In the genomic region with DNA sequence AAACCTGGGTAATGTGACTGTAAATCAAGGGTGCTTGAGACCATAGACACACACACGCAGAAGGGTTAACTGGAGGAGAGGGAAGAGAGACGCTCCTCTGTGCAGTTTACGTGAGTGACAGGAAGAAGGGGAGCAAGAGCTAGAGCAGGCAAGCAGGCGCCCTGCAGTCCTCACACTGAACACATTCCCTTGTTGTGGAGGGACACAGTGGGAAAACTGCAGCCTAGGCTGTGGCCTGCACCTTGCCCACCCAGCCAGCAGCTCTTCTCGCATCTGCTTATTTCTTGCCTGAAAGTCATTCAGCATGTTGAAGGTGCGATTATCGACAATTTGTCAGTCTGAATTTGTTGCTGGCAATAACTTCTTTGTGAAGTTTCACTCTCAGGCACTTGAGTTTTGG, we compare ENCODE assay signal across 16 cellular contexts. TPM values are rescaled to one million over a fixed set of nuclear protein-coding genes. Genes with fewer than 3 reads are reported as not detected.
DNase-seq lines count a peak whose midpoint lies in the region; ATAC-seq, FAIRE-seq and TF ChIP-seq lines count a peak whose summit lies in the region.
"Had no signal": no experiment of that assay in that cellular context is flagged by ENCODE, and none has a peak within 500 bp of the region (broad histone marks: within the 10 kb centered on the region; RNA-seq: fewer than 3 reads in every experiment).

No MANE protein-coding gene starts in this region.

- no peaks in the 10 kb centered on the region for H4K20me1 ChIP-seq in HepG2 (ENCODE audit: insufficient read depth, low read length)
- no peaks in the 10 kb centered on the region for H4K20me1 ChIP-seq in astrocyte (ENCODE audit: insufficient read depth, low read length)

- no peak overlapping the region for H3K27ac Mint-ChIP-seq in astrocyte (ENCODE audit: unreplicated experiment)

- H3K4me1 Mint-ChIP-seq in astrocyte (ENCODE audit: low read depth, unreplicated experiment), result peaks cover 8% of the 10 kb centered on the region

- TF ChIP-seq RAD21 in HepG2 (CRISPR knock-in tag; IDR thresholded peaks at IDR 0.05), result no peak

- H3K4me3 ChIP-seq in HepG2 (replicated peaks in 1 of 3; ENCODE audit: insufficient read depth in 1 of 3, low read depth in 2 of 3, low read length in 3 of 3) (no peak overlapping the region), right lobe of liver (no peak overlapping the region), astrocyte (ENCODE audit: insufficient read depth, low read depth, low read length) (no peak overlapping the region), left lung (no peak overlapping the region)
- H3K4me3 ChIP-seq: A549, K562 had no signal

- in situ Hi-C loops in HepG2 (cut with HindIII; ENCODE audit: extremely low pct_ligation_motif_present, low pct_unique_long_range_greater_than_20kb), result no loop called here

- peaks cover 5% of the 10 kb centered on the region for H3K27me3 Mint-ChIP-seq in astrocyte (ENCODE audit: low read depth, unreplicated experiment)

- DNase-seq in HepG2 (ENCODE audit: low spot score), result no peak
- DNase-seq in right lobe of liver, result no peak
- no peak for DNase-seq in astrocyte (ENCODE audit: low read depth)
- peak; percentile 11 for DNase-seq in left kidney (ENCODE audit: low read depth, low spot score)
- DNase-seq in NCI-H1694 (lab: John Stamatoyannopoulos, UW), result no peak
- no peak for DNase-seq in left lung
- DNase-seq in SIG-M5 treated with dmso at 0.1 percent for 504 hours (lab: John Stamatoyannopoulos, UW; ENCODE audit: unreplicated experiment), result no peak
- DNase-seq: DMS79 treated with DMSO at 0.1 percent for 48 hours, HCEC 1CT, NCI-H187 treated with DMSO at 0.1 percent for 48 hours, NCI-H526 had no signal

- TF ChIP-seq EP300 in HepG2 (IDR thresholded peaks at IDR 0.05; ENCODE audit: low read depth in 2 of 2, low read length in 2 of 2), result no peak
- TF ChIP-seq EP300 in HepG2 (CRISPR knock-in tag; IDR thresholded peaks at IDR 0.05; ENCODE audit: borderline replicate concordance), result no peak

- no peaks in the 10 kb centered on the region for H3K36me3 ChIP-seq in HepG2 (replicated peaks in 1 of 2; ENCODE audit: control insufficient read depth in 1 of 2, insufficient read depth in 2 of 2, low read length in 2 of 2)
- no peaks in the 10 kb centered on the region for H3K36me3 ChIP-seq in right lobe of liver
- no peaks in the 10 kb centered on the region for H3K36me3 ChIP-seq in astrocyte (ENCODE audit: insufficient read depth, low read length)
- H3K36me3 ChIP-seq in left lung, result no peaks in the 10 kb centered on the region

- TF ChIP-seq POLR2A in HepG2 (IDR thresholded peaks at IDR 0.05; ENCODE audit: insufficient read depth in 1 of 2, low read depth in 2 of 2, low read length in 2 of 2) (no peak), right lobe of liver (IDR thresholded peaks at IDR 0.05) (no peak)

- no peaks in the 10 kb centered on the region for H3K9me3 Mint-ChIP-seq in astrocyte (ENCODE audit: unreplicated experiment)

- ATAC-seq in HepG2 (peak; percentile 34; the same call in 1 of the 3 replicates), right lobe of liver (no peak), GM19463 (IDR thresholded peaks at IDR 0.05; ENCODE audit: unreplicated experiment) (no peak), left lung (no peak)
- ATAC-seq: A549, K562 had no signal

- H3K79me2 ChIP-seq in HepG2 (ENCODE audit: insufficient read depth, low read length), result no peaks in the 10 kb centered on the region
- H3K79me2 ChIP-seq in astrocyte (ENCODE audit: insufficient read depth, low read length), result no peaks in the 10 kb centered on the region

- H3K36me3 Mint-ChIP-seq in astrocyte (ENCODE audit: low read depth, unreplicated experiment), result no peaks in the 10 kb centered on the region

- H3K4me2 ChIP-seq in HepG2 (ENCODE audit: low read depth, low read length), result no peak overlapping the region
- no peak overlapping the region for H3K4me2 ChIP-seq in astrocyte (ENCODE audit: low read length)
- H3K4me2 ChIP-seq: A549 had no signal

- no peak overlapping the region for H3K27ac ChIP-seq in HepG2 (ENCODE audit: extremely low read length, insufficient read depth, low read length)
- no peak overlapping the region for H3K27ac ChIP-seq in right lobe of liver
- no peak overlapping the region for H3K27ac ChIP-seq in astrocyte (ENCODE audit: low read depth, low read length)
- H3K27ac ChIP-seq in left lung, result no peak overlapping the region
- H3K27ac ChIP-seq: A549 had no signal

- H3K4me3 Mint-ChIP-seq in astrocyte (ENCODE audit: unreplicated experiment), result no peak overlapping the region

- no peaks in the 10 kb centered on the region for H3K27me3 ChIP-seq in HepG2 (ENCODE audit: control insufficient read depth in 1 of 2, insufficient read depth in 2 of 2, low read length in 2 of 2)
- H3K27me3 ChIP-seq in right lobe of liver, result no peaks in the 10 kb centered on the region
- peaks cover 2% of the 10 kb centered on the region for H3K27me3 ChIP-seq in astrocyte (ENCODE audit: insufficient read depth, low read length)
- peaks cover 0 to 26% of the 10 kb centered on the region in 2 donors for H3K27me3 ChIP-seq in left lung

- POLR2A ChIA-PET in HepG2 (lab: Yijun Ruan, JAX), result no interaction called here

- CTCF ChIA-PET in HepG2 (lab: Yijun Ruan, JAX; ENCODE audit: low intra/inter-chr PET ratio, low total read pairs), result no interaction called here

- no peak overlapping the region for H3K9ac ChIP-seq in HepG2 (ENCODE audit: insufficient read depth, low read depth, low read length)
- no peak overlapping the region for H3K9ac ChIP-seq in astrocyte (ENCODE audit: low read length)

- H2AFZ ChIP-seq in HepG2 (ENCODE audit: low read length) (no peak overlapping the region), astrocyte (ENCODE audit: low read depth, low read length) (peak overlapping the region; percentile 22)

- BruUV-seq in HepG2 (replicated peaks; lab: Mats Ljungman, UMichigan), result no TSS peak

- TF ChIP-seq CTCF in HepG2 (CRISPR knock-in tag; IDR thresholded peaks at IDR 0.05) (no peak), right lobe of liver (IDR thresholded peaks at IDR 0.05) (no peak), astrocyte (IDR thresholded peaks at IDR 0.05; ENCODE audit: insufficient read depth, low read depth, low read length) (no peak), left lung (IDR thresholded peaks at IDR 0.05) (no peak)

- no peaks in the 10 kb centered on the region for H3K9me3 ChIP-seq in HepG2 (ENCODE audit: low read length)
- no peaks in the 10 kb centered on the region for H3K9me3 ChIP-seq in right lobe of liver
- no peaks in the 10 kb centered on the region for H3K9me3 ChIP-seq in astrocyte (ENCODE audit: insufficient read depth, low read depth, low read length)
- no peaks in the 10 kb centered on the region for H3K9me3 ChIP-seq in left lung
- H3K9me3 ChIP-seq: A549 had no signal

- no peak for FAIRE-seq in HepG2 (lab: Jason Lieb, UNC)
- no peak for FAIRE-seq in astrocyte (lab: Jason Lieb, UNC)
- FAIRE-seq: A549, G401.6, GM18507, K562 had no signal

- WGBS in HepG2 (ENCODE audit: low lambda C conversion rate), result 21% methylated on average over 7 of the region's 7 CpGs
- WGBS in right lobe of liver (ENCODE audit: insufficient coverage, low coverage, low lambda C conversion rate, missing lambda C conversion rate), result 70% methylated on average over 5 of the region's 7 CpGs

- intact Hi-C loops in HepG2 (cut with micrococcal nuclease; ENCODE audit: unreplicated experiment) (no loop called here), right lobe of liver (cut with DNase I) (no loop called here), left lung (cut with DNase I) (no loop called here)

- H3K4me1 ChIP-seq in HepG2 (ENCODE audit: insufficient read depth, low read length) (no peaks in the 10 kb centered on the region), right lobe of liver (no peaks in the 10 kb centered on the region), astrocyte (ENCODE audit: insufficient read depth, low read length) (no peaks in the 10 kb centered on the region), left lung (no peaks in the 10 kb centered on the region)
- H3K4me1 ChIP-seq: A549 had no signal

TF ChIP-seq in HepG2, 621 proteins besides CTCF, POLR2A, EP300 and RAD21 (continues in another document):
- TF ChIP-seq BRCA1 (CRISPR knock-in tag; IDR thresholded peaks at IDR 0.05) (no peak), ZNF180 (CRISPR knock-in tag; IDR thresholded peaks at IDR 0.05; ENCODE audit: borderline replicate concordance, low read depth) (no peak)

RNA-seq across cellular contexts. Expression of a gene that starts 24.2 kb away (rescaled TPM):
- not detected in 2 replicates for total RNA-seq in HepG2 (2016; rRNA removed; fragmentation: Illumina TruSeq; extraction: Trizol)
- total RNA-seq in HepG2 (2016; cell fraction: cytosol; rRNA removed; fragmentation: Illumina TruSeq; extraction: Trizol; ENCODE audit: low read depth), result not detected in 2 replicates
- total RNA-seq in HepG2 (2016; cell fraction: insoluble cytoplasmic fraction; rRNA removed; fragmentation: Illumina TruSeq; extraction: Trizol), result not detected in 2 replicates
- not detected in 2 replicates for total RNA-seq in HepG2 (2016; cell fraction: membrane; rRNA removed; fragmentation: Illumina TruSeq; extraction: Trizol)
- not detected in 2 replicates for total RNA-seq in HepG2 (2016; cell fraction: nucleus; rRNA removed; fragmentation: Illumina TruSeq; extraction: Trizol)
- polyA plus RNA-seq in HepG2 (2011; rRNA removed), result not detected in 2 replicates
- not detected in 2 replicates for polyA plus RNA-seq in HepG2 (2011; cell fraction: cytosol; rRNA removed)
- polyA plus RNA-seq in HepG2 (2011; cell fraction: nucleus; rRNA removed), result 0.06 TPM in 1 of 2 replicates, not detected in the other
- not detected in 2 replicates for polyA plus RNA-seq in HepG2 (2012)
- not detected in 2 replicates for polyA plus RNA-seq in HepG2 (2016; cell fraction: cytosol; fragmentation: Illumina TruSeq; extraction: Trizol; ENCODE audit: low read depth)
- not detected in 2 replicates for polyA plus RNA-seq in HepG2 (2016; cell fraction: insoluble cytoplasmic fraction; fragmentation: Illumina TruSeq; extraction: Trizol; ENCODE audit: low read depth)
- not detected in 2 replicates for polyA plus RNA-seq in HepG2 (2016; cell fraction: membrane; fragmentation: Illumina TruSeq; extraction: Trizol; ENCODE audit: low read depth)
- polyA plus RNA-seq in HepG2 (2016; cell fraction: nucleus; fragmentation: Illumina TruSeq; extraction: Trizol; ENCODE audit: insufficient read depth, low read depth), result not detected in 2 replicates
- not detected in 2 replicates for polyA minus RNA-seq in HepG2 (2011; rRNA and poly(A)+ RNA removed; ENCODE audit: low replicate concordance)
- not detected in 2 replicates for polyA minus RNA-seq in HepG2 (2011; cell fraction: cytosol; rRNA and poly(A)+ RNA removed)
- polyA minus RNA-seq in HepG2 (2011; cell fraction: nucleus; rRNA and poly(A)+ RNA removed), result not detected in 2 replicates
- total RNA-seq in right lobe of liver, result not detected
- 5.2 and 6.5 TPM in 2 replicates for total RNA-seq in astrocyte
- total RNA-seq in left lung, result 1 to 10 TPM in 1 of 2 donors, not detected in 1; 2.4 TPM
- polyA plus RNA-seq: K562 had no signal
